ENCODE assay signal across 1 cellular context in genomic region chr14:101808020-101808641, GRCh38.
A peak's percentile ranks its signal among the peaks of the same experiment; 100 is the strongest.
TF ChIP-seq lines count a peak whose summit lies in the region.

No MANE protein-coding gene starts in this region.

TF ChIP-seq in K562, 482 proteins besides CTCF, POLR2A, EP300 and RAD21 (continued from another document and continues in another):
- TF ChIP-seq ATF6 (CRISPR knock-in tag; IDR thresholded peaks at IDR 0.05) (no peak), ZNF280B (CRISPR knock-in tag; IDR thresholded peaks at IDR 0.05) (no peak), NCOA6 (IDR thresholded peaks at IDR 0.05) (no peak), MCM7 (IDR thresholded peaks at IDR 0.05) (no peak), MECOM (CRISPR knock-in tag; IDR thresholded peaks at IDR 0.05) (no peak), ZNF277 (CRISPR knock-in tag; IDR thresholded peaks at IDR 0.05; ENCODE audit: borderline replicate concordance) (no peak), ZNF24 (IDR thresholded peaks at IDR 0.05) (no peak), ZNF311 (CRISPR knock-in tag; IDR thresholded peaks at IDR 0.05) (no peak), MGA (IDR thresholded peaks at IDR 0.05) (peak; percentile 43; the same call in 1 of the 2 replicates), NFIX (CRISPR knock-in tag; IDR thresholded peaks at IDR 0.05; ENCODE audit: low read depth) (no peak), ILK (tag; IDR thresholded peaks at IDR 0.05; ENCODE audit: borderline replicate concordance, low read depth) (no peak), TCF15 (CRISPR knock-in tag; IDR thresholded peaks at IDR 0.05) (no peak)
- TF ChIP-seq, protein P1, sequence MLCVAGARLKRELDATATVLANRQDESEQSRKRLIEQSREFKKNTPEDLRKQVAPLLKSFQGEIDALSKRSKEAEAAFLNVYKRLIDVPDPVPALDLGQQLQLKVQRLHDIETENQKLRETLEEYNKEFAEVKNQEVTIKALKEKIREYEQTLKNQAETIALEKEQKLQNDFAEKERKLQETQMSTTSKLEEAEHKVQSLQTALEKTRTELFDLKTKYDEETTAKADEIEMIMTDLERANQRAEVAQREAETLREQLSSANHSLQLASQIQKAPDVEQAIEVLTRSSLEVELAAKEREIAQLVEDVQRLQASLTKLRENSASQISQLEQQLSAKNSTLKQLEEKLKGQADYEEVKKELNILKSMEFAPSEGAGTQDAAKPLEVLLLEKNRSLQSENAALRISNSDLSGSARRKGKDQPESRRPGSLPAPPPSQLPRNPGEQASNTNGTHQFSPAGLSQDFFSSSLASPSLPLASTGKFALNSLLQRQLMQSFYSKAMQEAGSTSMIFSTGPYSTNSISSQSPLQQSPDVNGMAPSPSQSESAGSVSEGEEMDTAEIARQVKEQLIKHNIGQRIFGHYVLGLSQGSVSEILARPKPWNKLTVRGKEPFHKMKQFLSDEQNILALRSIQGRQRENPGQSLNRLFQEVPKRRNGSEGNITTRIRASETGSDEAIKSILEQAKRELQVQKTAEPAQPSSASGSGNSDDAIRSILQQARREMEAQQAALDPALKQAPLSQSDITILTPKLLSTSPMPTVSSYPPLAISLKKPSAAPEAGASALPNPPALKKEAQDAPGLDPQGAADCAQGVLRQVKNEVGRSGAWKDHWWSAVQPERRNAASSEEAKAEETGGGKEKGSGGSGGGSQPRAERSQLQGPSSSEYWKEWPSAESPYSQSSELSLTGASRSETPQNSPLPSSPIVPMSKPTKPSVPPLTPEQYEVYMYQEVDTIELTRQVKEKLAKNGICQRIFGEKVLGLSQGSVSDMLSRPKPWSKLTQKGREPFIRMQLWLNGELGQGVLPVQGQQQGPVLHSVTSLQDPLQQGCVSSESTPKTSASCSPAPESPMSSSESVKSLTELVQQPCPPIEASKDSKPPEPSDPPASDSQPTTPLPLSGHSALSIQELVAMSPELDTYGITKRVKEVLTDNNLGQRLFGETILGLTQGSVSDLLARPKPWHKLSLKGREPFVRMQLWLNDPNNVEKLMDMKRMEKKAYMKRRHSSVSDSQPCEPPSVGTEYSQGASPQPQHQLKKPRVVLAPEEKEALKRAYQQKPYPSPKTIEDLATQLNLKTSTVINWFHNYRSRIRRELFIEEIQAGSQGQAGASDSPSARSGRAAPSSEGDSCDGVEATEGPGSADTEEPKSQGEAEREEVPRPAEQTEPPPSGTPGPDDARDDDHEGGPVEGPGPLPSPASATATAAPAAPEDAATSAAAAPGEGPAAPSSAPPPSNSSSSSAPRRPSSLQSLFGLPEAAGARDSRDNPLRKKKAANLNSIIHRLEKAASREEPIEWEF (CRISPR knock-in tag; IDR thresholded peaks at IDR 0.05), result no peak
- TF ChIP-seq, protein P2, sequence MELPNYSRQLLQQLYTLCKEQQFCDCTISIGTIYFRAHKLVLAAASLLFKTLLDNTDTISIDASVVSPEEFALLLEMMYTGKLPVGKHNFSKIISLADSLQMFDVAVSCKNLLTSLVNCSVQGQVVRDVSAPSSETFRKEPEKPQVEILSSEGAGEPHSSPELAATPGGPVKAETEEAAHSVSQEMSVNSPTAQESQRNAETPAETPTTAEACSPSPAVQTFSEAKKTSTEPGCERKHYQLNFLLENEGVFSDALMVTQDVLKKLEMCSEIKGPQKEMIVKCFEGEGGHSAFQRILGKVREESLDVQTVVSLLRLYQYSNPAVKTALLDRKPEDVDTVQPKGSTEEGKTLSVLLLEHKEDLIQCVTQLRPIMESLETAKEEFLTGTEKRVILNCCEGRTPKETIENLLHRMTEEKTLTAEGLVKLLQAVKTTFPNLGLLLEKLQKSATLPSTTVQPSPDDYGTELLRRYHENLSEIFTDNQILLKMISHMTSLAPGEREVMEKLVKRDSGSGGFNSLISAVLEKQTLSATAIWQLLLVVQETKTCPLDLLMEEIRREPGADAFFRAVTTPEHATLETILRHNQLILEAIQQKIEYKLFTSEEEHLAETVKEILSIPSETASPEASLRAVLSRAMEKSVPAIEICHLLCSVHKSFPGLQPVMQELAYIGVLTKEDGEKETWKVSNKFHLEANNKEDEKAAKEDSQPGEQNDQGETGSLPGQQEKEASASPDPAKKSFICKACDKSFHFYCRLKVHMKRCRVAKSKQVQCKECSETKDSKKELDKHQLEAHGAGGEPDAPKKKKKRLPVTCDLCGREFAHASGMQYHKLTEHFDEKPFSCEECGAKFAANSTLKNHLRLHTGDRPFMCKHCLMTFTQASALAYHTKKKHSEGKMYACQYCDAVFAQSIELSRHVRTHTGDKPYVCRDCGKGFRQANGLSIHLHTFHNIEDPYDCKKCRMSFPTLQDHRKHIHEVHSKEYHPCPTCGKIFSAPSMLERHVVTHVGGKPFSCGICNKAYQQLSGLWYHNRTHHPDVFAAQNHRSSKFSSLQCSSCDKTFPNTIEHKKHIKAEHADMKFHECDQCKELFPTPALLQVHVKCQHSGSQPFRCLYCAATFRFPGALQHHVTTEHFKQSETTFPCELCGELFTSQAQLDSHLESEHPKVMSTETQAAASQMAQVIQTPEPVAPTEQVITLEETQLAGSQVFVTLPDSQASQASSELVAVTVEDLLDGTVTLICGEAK (IDR thresholded peaks at IDR 0.05), result no peak
- TF ChIP-seq, protein P2 (CRISPR knock-in tag; IDR thresholded peaks at IDR 0.05), result no peak
